ENCODE assay signal across 8 cellular contexts in the genomic region with DNA sequence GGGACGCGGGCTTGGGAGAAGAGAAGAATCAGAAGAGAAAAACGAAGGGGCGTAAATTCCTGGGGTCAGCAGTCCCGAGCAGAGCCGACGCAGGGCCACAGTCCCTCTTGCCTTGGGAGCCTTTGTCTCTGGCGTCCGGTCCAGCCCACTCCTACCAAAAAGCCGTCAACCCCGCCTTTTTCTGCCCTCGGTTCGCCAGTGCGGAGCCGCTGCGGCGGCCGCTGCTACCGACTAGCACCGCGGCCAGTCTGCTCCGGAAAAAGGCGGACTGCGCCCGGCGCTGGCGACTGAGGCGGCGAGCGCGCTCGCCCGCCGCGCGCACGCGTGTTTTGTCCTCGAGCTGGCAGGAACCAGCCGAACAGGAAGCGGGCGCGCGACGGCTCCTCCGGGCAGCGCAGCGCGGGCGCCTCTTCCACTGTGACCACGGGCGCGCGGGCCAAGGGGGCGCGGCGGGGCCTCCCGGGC. TPM values are rescaled to one million over a fixed set of nuclear protein-coding genes. Genes with fewer than 3 reads are reported as not detected.
DNase-seq lines count a peak whose midpoint lies in the region; ATAC-seq and TF ChIP-seq lines count a peak whose summit lies in the region.

No MANE protein-coding gene starts in this region.

- H3K4me1 ChIP-seq in ovary (ENCODE audit: insufficient read depth), result peaks cover 6% of the 10 kb centered on the region

- no peak for TF ChIP-seq EP300 in ovary (IDR thresholded peaks at IDR 0.05)

- H3K4me3 ChIP-seq in fibroblast of mammary gland (ENCODE audit: control insufficient read depth, low read depth, low read length) (peak overlapping the region; percentile 61), ovary (peak overlapping the region; percentile 95)

- H3K27me3 Mint-ChIP-seq in activated CD4-positive, alpha-beta T cell treated with anti-CD3 and anti-CD28 coated beads, Interleukin-2, amount 10 ng/mL, durations not matched to agents 24 days and 14 days, result no peaks in the 10 kb centered on the region

- no peak for TF ChIP-seq CTCF in fibroblast of mammary gland (conservative IDR thresholded peaks at IDR 0.05; ENCODE audit: control insufficient read depth, insufficient read depth, low read depth, low read length)
- TF ChIP-seq CTCF in ovary (IDR thresholded peaks at IDR 0.05), result no peak

- H3K36me3 ChIP-seq in ovary, result no peaks in the 10 kb centered on the region

- WGBS in ovary, 3 donors, result 0% methylated on average over 7 to 58 of the region's 58 CpGs

- no peaks in the 10 kb centered on the region for H3K9me3 ChIP-seq in ovary

- no peaks in the 10 kb centered on the region for H3K27me3 ChIP-seq in ovary

- peaks cover 65% of the 10 kb centered on the region for H3K36me3 Mint-ChIP-seq in activated CD4-positive, alpha-beta T cell treated with anti-CD3 and anti-CD28 coated beads, Interleukin-2, amount 10 ng/mL, durations not matched to agents 24 days and 14 days (ENCODE audit: low read depth)

- no peaks in the 10 kb centered on the region for H3K9me3 Mint-ChIP-seq in activated CD4-positive, alpha-beta T cell treated with anti-CD3 and anti-CD28 coated beads, Interleukin-2, amount 10 ng/mL, durations not matched to agents 24 days and 14 days

- DNase-seq in activated CD4-positive, alpha-beta T cell treated with anti-CD3 and anti-CD28 coated beads, Interleukin-2, amount 10 ng/mL, durations not matched to agents 24 days and 14 days, result no peak
- DNase-seq in activated CD4-positive, alpha-beta T cell treated with anti-CD3 and anti-CD28 coated beads, Interleukin-2, amount 50 U/mL, for 1 hour, result no peak
- peak; percentile 88 for DNase-seq in UCSD-AML1 (lab: John Stamatoyannopoulos, UW; ENCODE audit: unreplicated experiment)
- peak; percentile 42 for DNase-seq in fibroblast of mammary gland (ENCODE audit: low read depth)
- no peak for DNase-seq in ovary
- no peak for DNase-seq in effector CD4-positive, alpha-beta T cell

- ATAC-seq in HG03139 (IDR thresholded peaks at IDR 0.05; ENCODE audit: unreplicated experiment) (peak; percentile 16), HG03039 (IDR thresholded peaks at IDR 0.05; ENCODE audit: unreplicated experiment) (no peak)

- H3K27ac Mint-ChIP-seq in activated CD4-positive, alpha-beta T cell treated with anti-CD3 and anti-CD28 coated beads, Interleukin-2, amount 10 ng/mL, durations not matched to agents 24 days and 14 days, result peak overlapping the region; percentile 99

- peaks cover 60% of the 10 kb centered on the region for H3K4me1 Mint-ChIP-seq in activated CD4-positive, alpha-beta T cell treated with anti-CD3 and anti-CD28 coated beads, Interleukin-2, amount 10 ng/mL, durations not matched to agents 24 days and 14 days

- H3K27ac ChIP-seq in ovary, result peak overlapping the region; percentile 91 to 94

- intact Hi-C loops in activated CD4-positive, alpha-beta T cell treated with anti-CD3 and anti-CD28 coated beads, Interleukin-2, amount 10 ng/mL, durations not matched to agents 24 days and 14 days (cut with micrococcal nuclease), result loop anchor here (1.0 to 5.0 kb wide), 6 partner anchors 55 to 928 kb away; partner anchors contain the start of gene THAP9
- intact Hi-C loops in ovary (cut with DNase I), result loop anchor here (1.0 to 5.0 kb wide), 3 partner anchors 55 to 57 kb away; partner anchors contain the start of gene HNRNPD (in 3 of the 4)

- peak overlapping the region; percentile 96 for H3K4me3 Mint-ChIP-seq in activated CD4-positive, alpha-beta T cell treated with anti-CD3 and anti-CD28 coated beads, Interleukin-2, amount 10 ng/mL, durations not matched to agents 24 days and 14 days

- no peak for TF ChIP-seq POLR2A in ovary (IDR thresholded peaks at IDR 0.05)

RNA-seq across cellular contexts. Expression of gene HNRNPDL, which starts 0.5 kb away (rescaled TPM):
- 488 and 490 TPM in 2 replicates for total RNA-seq in activated CD4-positive, alpha-beta T cell treated with anti-CD3 and anti-CD28 coated beads, Interleukin-2, amount 10 ng/mL, durations not matched to agents 24 days and 14 days
- total RNA-seq in ovary, result 100 to 1,000 TPM; 204 to 406 (median 337) TPM
- polyA plus RNA-seq in ovary, result 100 to 1,000 TPM; 314 to 381 TPM

RNA-seq across cellular contexts. Expression of gene ENOPH1, which starts 0.6 kb away (rescaled TPM):
- 68.0 and 73.0 TPM in 2 replicates for total RNA-seq in activated CD4-positive, alpha-beta T cell treated with anti-CD3 and anti-CD28 coated beads, Interleukin-2, amount 10 ng/mL, durations not matched to agents 24 days and 14 days
- total RNA-seq in ovary, result 10 to 100 TPM; 16.1 to 34.2 (median 24.1) TPM
- polyA plus RNA-seq in ovary, result 10 to 100 TPM; 23.5 to 27.3 TPM

RNA-seq across cellular contexts. Expression of gene HNRNPD, which starts 56.0 kb away (rescaled TPM):
- total RNA-seq in activated CD4-positive, alpha-beta T cell treated with anti-CD3 and anti-CD28 coated beads, Interleukin-2, amount 10 ng/mL, durations not matched to agents 24 days and 14 days, result 481 and 492 TPM in 2 replicates
- 100 to 1,000 TPM in 6 of 7 donors, 10 to 100 TPM in 1; 85.1 to 243 (median 185) TPM for total RNA-seq in ovary
- polyA plus RNA-seq in ovary, result 100 to 1,000 TPM; 168 to 520 TPM

Comparison
In these comparisons a context has a peak if more than half of its experiments do, and no peak if none do; other contexts are left out.
1. DNase-seq: peak in UCSD-AML1 (single experiment) and fibroblast of mammary gland (single experiment); none in activated CD4-positive, alpha-beta T cell treated with anti-CD3 and anti-CD28 coated beads, Interleukin-2, amount 10 ng/mL, durations not matched to agents 24 days and 14 days (single experiment), activated CD4-positive, alpha-beta T cell treated with anti-CD3 and anti-CD28 coated beads, Interleukin-2, amount 50 U/mL, for 1 hour (single experiment), ovary (0 of 5) and effector CD4-positive, alpha-beta T cell (single experiment).